7 cellular contexts compared by ENCODE assay signal in the genomic region with DNA sequence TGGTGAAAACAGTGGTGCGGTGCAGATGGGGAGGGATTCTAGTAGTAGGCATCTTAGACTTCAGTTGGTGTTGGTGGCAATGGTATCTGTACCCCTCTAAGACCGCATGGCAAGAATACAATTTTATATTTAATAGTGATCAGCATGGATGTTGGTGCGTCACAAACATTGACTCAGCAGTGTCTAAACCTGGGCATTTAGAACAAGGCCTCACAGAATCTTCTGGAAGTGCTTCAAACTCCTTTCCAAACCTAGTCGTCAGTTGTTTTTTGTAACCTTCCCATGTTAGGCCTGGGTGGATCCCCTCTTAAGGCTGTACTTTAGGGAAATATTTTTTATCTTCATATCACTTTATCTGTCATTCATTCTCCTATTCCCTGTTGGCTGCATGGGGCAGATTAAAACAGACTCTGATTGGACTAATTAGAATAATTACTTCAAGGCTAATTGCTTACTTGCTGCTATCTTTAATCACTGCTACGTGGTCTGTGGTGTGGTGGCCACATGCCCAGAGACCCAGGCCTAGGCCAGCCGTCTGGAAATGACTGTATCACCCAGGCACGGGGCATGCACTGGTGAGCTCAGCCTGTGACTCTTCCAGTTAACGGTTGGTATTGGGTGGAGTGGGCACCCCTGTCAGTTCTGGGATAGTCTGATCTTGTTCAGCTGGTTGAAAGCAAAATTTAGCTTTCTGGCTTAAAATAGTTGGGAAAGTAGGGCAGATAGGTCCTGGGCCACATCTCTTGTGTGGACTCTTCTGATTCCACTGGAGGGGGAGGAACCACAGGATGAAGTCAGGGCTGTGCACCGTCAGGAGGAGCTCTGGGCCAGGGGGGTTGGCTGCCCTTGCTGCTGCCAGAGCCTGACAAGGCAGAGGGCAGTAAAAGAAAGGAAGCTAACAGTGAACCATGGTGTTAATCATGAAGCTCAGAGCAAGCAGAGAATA. TPM values are rescaled to one million over a fixed set of nuclear protein-coding genes. Genes with fewer than 3 reads are reported as not detected.
DNase-seq lines count a peak whose midpoint lies in the region; ATAC-seq and TF ChIP-seq lines count a peak whose summit lies in the region.

No MANE protein-coding gene starts in this region.

- H3K4me3 Mint-ChIP-seq in activated T-helper 1 cell treated with anti-CD3 and anti-CD28 coated beads, Interleukin-12 subunit alpha, Interleukin-12 subunit beta, Interleukin-2, Interleukin-4 antibody, amounts not matched to agents 30 ng/mL and 10 ng/mL and 1 ng/mL, durations not matched to agents 14 hours and 24 hours and 36 hours = peak overlapping the region; percentile 98
- H3K4me3 Mint-ChIP-seq in stimulated activated naive B cell treated with anti-CD40 and anti-IgM and Interleukin-4, amounts not matched to agents 10 μg/mL and 1 μg/mL and 100 μg/mL, for 72 hours = peak overlapping the region; percentile 85 to 87

- H3K27ac ChIP-seq in HL-60 (replicated peaks) = no peak overlapping the region

- DNase-seq in HL-60 (ENCODE audit: low read depth in 1 of 2, low spot score in 1 of 2) = no peak
- no peak for DNase-seq in activated T-helper 1 cell treated with anti-CD3 and anti-CD28 coated beads, Interleukin-12 subunit alpha, Interleukin-12 subunit beta, Interleukin-2, Interleukin-4 antibody, amounts not matched to agents 30 ng/mL and 10 ng/mL and 1 ng/mL, durations not matched to agents 14 hours and 24 hours and 36 hours (ENCODE audit: low spot score)
- DNase-seq in left ventricle myocardium superior = peak; percentile 67
- no peak for DNase-seq in stimulated activated naive B cell treated with anti-CD40 and anti-IgM and Interleukin-4, amounts not matched to agents 10 μg/mL and 1 μg/mL and 100 μg/mL, for 72 hours
- DNase-seq in hippocampal formation (lab: John Stamatoyannopoulos, UW) = no peak
- DNase-seq in NCI-H1694 treated with DMSO at 0.1 percent for 48 hours (lab: John Stamatoyannopoulos, UW) = no peak

- peak overlapping the region; percentile 49 for H3K27ac Mint-ChIP-seq in activated T-helper 1 cell treated with anti-CD3 and anti-CD28 coated beads, Interleukin-12 subunit alpha, Interleukin-12 subunit beta, Interleukin-2, Interleukin-4 antibody, amounts not matched to agents 30 ng/mL and 10 ng/mL and 1 ng/mL, durations not matched to agents 14 hours and 24 hours and 36 hours
- peak overlapping the region; percentile 70 for H3K27ac Mint-ChIP-seq in stimulated activated naive B cell treated with anti-CD40 and anti-IgM and Interleukin-4, amounts not matched to agents 10 μg/mL and 1 μg/mL and 100 μg/mL, for 72 hours

- intact Hi-C loops in activated T-helper 1 cell treated with anti-CD3 and anti-CD28 coated beads, Interleukin-12 subunit alpha, Interleukin-12 subunit beta, Interleukin-2, Interleukin-4 antibody, amounts not matched to agents 30 ng/mL and 10 ng/mL and 1 ng/mL, durations not matched to agents 14 hours and 24 hours and 36 hours (cut with micrococcal nuclease) = no loop called here
- intact Hi-C loops in left ventricle myocardium superior (cut with micrococcal nuclease) = no loop called here

- ATAC-seq in left ventricle myocardium superior = peak; percentile 16
- no peak for ATAC-seq in stimulated activated naive B cell treated with anti-CD40 and anti-IgM and Interleukin-4, amounts not matched to agents 10 μg/mL and 1 μg/mL and 100 μg/mL, for 72 hours (replicated peaks)
- ATAC-seq in HG02588 (IDR thresholded peaks at IDR 0.05; ENCODE audit: unreplicated experiment) = no peak

- no peaks in the 10 kb centered on the region for H3K27me3 Mint-ChIP-seq in activated T-helper 1 cell treated with anti-CD3 and anti-CD28 coated beads, Interleukin-12 subunit alpha, Interleukin-12 subunit beta, Interleukin-2, Interleukin-4 antibody, amounts not matched to agents 30 ng/mL and 10 ng/mL and 1 ng/mL, durations not matched to agents 14 hours and 24 hours and 36 hours (ENCODE audit: insufficient read depth)
- H3K27me3 Mint-ChIP-seq in stimulated activated naive B cell treated with anti-CD40 and anti-IgM and Interleukin-4, amounts not matched to agents 10 μg/mL and 1 μg/mL and 100 μg/mL, for 72 hours = no peaks in the 10 kb centered on the region

- H3K4me1 Mint-ChIP-seq in activated T-helper 1 cell treated with anti-CD3 and anti-CD28 coated beads, Interleukin-12 subunit alpha, Interleukin-12 subunit beta, Interleukin-2, Interleukin-4 antibody, amounts not matched to agents 30 ng/mL and 10 ng/mL and 1 ng/mL, durations not matched to agents 14 hours and 24 hours and 36 hours (ENCODE audit: low read depth) = peaks cover 69% of the 10 kb centered on the region
- peaks cover 40 to 77% of the 10 kb centered on the region in 2 donors for H3K4me1 Mint-ChIP-seq in stimulated activated naive B cell treated with anti-CD40 and anti-IgM and Interleukin-4, amounts not matched to agents 10 μg/mL and 1 μg/mL and 100 μg/mL, for 72 hours

- no peaks in the 10 kb centered on the region for H3K9me3 Mint-ChIP-seq in activated T-helper 1 cell treated with anti-CD3 and anti-CD28 coated beads, Interleukin-12 subunit alpha, Interleukin-12 subunit beta, Interleukin-2, Interleukin-4 antibody, amounts not matched to agents 30 ng/mL and 10 ng/mL and 1 ng/mL, durations not matched to agents 14 hours and 24 hours and 36 hours
- no peaks in the 10 kb centered on the region for H3K9me3 Mint-ChIP-seq in stimulated activated naive B cell treated with anti-CD40 and anti-IgM and Interleukin-4, amounts not matched to agents 10 μg/mL and 1 μg/mL and 100 μg/mL, for 72 hours

- H3K36me3 Mint-ChIP-seq in activated T-helper 1 cell treated with anti-CD3 and anti-CD28 coated beads, Interleukin-12 subunit alpha, Interleukin-12 subunit beta, Interleukin-2, Interleukin-4 antibody, amounts not matched to agents 30 ng/mL and 10 ng/mL and 1 ng/mL, durations not matched to agents 14 hours and 24 hours and 36 hours (ENCODE audit: low read depth) = peaks cover 49% of the 10 kb centered on the region
- H3K36me3 Mint-ChIP-seq in stimulated activated naive B cell treated with anti-CD40 and anti-IgM and Interleukin-4, amounts not matched to agents 10 μg/mL and 1 μg/mL and 100 μg/mL, for 72 hours = peaks cover 37 to 45% of the 10 kb centered on the region in 2 donors

- no peak for TF ChIP-seq CTCF in HL-60 (IDR thresholded peaks at IDR 0.05; ENCODE audit: insufficient read depth, low read length)

- no peaks in the 10 kb centered on the region for H3K27me3 ChIP-seq in HL-60 (ENCODE audit: insufficient read depth, poor library complexity, severe bottlenecking)

- H3K4me3 ChIP-seq in HL-60 (replicated peaks; ENCODE audit: insufficient read depth, low read length) = peak overlapping the region; percentile 69

RNA-seq across cellular contexts. Expression of a gene that starts 4.5 kb away (rescaled TPM):
- 127 and 128 TPM in 2 replicates for total RNA-seq in activated T-helper 1 cell treated with anti-CD3 and anti-CD28 coated beads, Interleukin-12 subunit alpha, Interleukin-12 subunit beta, Interleukin-2, Interleukin-4 antibody, amounts not matched to agents 30 ng/mL and 10 ng/mL and 1 ng/mL, durations not matched to agents 14 hours and 24 hours and 36 hours
- total RNA-seq in left ventricle myocardium superior = 197 TPM

RNA-seq across cellular contexts. Expression of a gene that starts 37.3 kb away (rescaled TPM):
- total RNA-seq in activated T-helper 1 cell treated with anti-CD3 and anti-CD28 coated beads, Interleukin-12 subunit alpha, Interleukin-12 subunit beta, Interleukin-2, Interleukin-4 antibody, amounts not matched to agents 30 ng/mL and 10 ng/mL and 1 ng/mL, durations not matched to agents 14 hours and 24 hours and 36 hours = 22.6 and 23.4 TPM in 2 replicates
- 9.0 TPM for total RNA-seq in left ventricle myocardium superior
